ENCODE assay signal across 25 cellular contexts in the genomic region with DNA sequence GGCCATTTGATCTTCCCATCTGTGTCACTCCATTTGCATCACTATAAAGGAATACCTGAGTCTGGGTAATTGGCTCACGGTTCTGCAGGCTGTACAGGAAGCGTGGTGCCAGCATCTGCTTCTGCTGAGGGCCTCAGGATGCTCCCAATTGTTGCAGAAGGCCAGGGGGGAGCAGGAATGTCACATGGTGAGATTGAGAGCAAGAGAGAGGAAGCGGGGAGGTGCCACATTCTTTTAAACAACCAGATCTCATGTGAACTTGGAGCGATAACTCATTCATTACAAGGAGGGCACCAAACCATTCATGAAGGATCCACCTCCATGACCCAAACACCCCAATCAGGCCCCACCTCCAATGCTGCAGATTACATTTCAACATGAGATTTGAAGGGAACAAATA.
"Had no signal": no experiment of that assay in that cellular context is flagged by ENCODE, and none has a peak within 500 bp of the region (broad histone marks: within the 10 kb centered on the region; RNA-seq: fewer than 3 reads in every experiment).

No MANE protein-coding gene starts in this region.

- H3K27me3 ChIP-seq: SJSA1 had no signal

- H3K4me1 ChIP-seq: SJSA1 had no signal

- H3K4me3 ChIP-seq: K562, SJSA1, SK-N-MC had no signal

- DNase-seq: Kasumi-1, MM.1S, NCI-H1092 treated with DMSO at 0.1 percent for 48 hours, NCI-H1436, NCI-H187, NCI-H2029, NCI-H2081 treated with DMSO at 0.1 percent for 48 hours, NCI-H2171, NCI-H226, NCI-H446, NCI-H510A, NCI-H524 treated with DMSO at 0.1 percent for 48 hours, NCI-H69, NCI-H774, Right ventricle myocardium superior, RPMI8226, SIG-M5 had no signal

- H3K27ac ChIP-seq: HL-60, KMS-11, SJSA1, SK-N-MC had no signal

- H3K36me3 Mint-ChIP-seq: IgD-negative memory B cell had no signal

- H3K4me3 Mint-ChIP-seq: IgD-negative memory B cell had no signal

- H3K27me3 Mint-ChIP-seq: IgD-negative memory B cell had no signal

- H3K4me2 ChIP-seq: KMS-11 had no signal

- H3K36me3 ChIP-seq: SJSA1 had no signal

- H3K9ac ChIP-seq: KMS-11 had no signal

- FAIRE-seq: HTR-8/SVneo, K562, RCC 7860 had no signal

- H3K9me3 Mint-ChIP-seq: IgD-negative memory B cell had no signal

- H3K9me3 ChIP-seq: SJSA1 had no signal
